Comparison of ENCODE assay signal across 21 cellular contexts in genomic region chr10:52455095-52455494, GRCh38.
A peak's percentile ranks its signal among the peaks of the same experiment; 100 is the strongest.
DNase-seq lines count a peak whose midpoint lies in the region; ATAC-seq and TF ChIP-seq lines count a peak whose summit lies in the region.
"Had no signal": no experiment of that assay in that cellular context is flagged by ENCODE, and none has a peak within 500 bp of the region (broad histone marks: within the 10 kb centered on the region; RNA-seq: fewer than 3 reads in every experiment).

No MANE protein-coding gene starts in this region.

- peaks cover 8 to 9% of the 10 kb centered on the region in 2 experiments for H3K4me1 Mint-ChIP-seq in H9
- no peaks in the 10 kb centered on the region for H3K4me1 Mint-ChIP-seq in stimulated activated memory B cell treated with anti-CD40 and anti-IgM and Interleukin-4, amounts not matched to agents 10 μg/mL and 1 μg/mL and 100 μg/mL, for 72 hours
- H3K4me1 Mint-ChIP-seq: naive thymus-derived CD8-positive, alpha-beta T cell had no signal

- no peaks in the 10 kb centered on the region for H3K27me3 Mint-ChIP-seq in H9 (ENCODE audit: low read depth)
- no peaks in the 10 kb centered on the region for H3K27me3 Mint-ChIP-seq in stimulated activated memory B cell treated with anti-CD40 and anti-IgM and Interleukin-4, amounts not matched to agents 10 μg/mL and 1 μg/mL and 100 μg/mL, for 72 hours
- H3K27me3 Mint-ChIP-seq: naive thymus-derived CD8-positive, alpha-beta T cell had no signal

- H4K8ac ChIP-seq in H9 (replicated peaks; ENCODE audit: insufficient read length, low read depth, low read length): no peak overlapping the region

- H4K20me1 ChIP-seq in H9 (ENCODE audit: control insufficient read depth, insufficient read depth, insufficient read length): no peaks in the 10 kb centered on the region

- in situ Hi-C loops in Panc1 (cut with HindIII; ENCODE audit: low pct_unique_long_range_greater_than_20kb, low sequenced_read_pairs): no loop called here

- H2BK12ac ChIP-seq in H9 (ENCODE audit: insufficient read length, low read depth, low read length): no peak overlapping the region

- intact Hi-C loops in Panc1 (cut with micrococcal nuclease; ENCODE audit: unreplicated experiment): no loop called here

- H3K27ac Mint-ChIP-seq in H9: no peak overlapping the region
- no peak overlapping the region for H3K27ac Mint-ChIP-seq in stimulated activated memory B cell treated with anti-CD40 and anti-IgM and Interleukin-4, amounts not matched to agents 10 μg/mL and 1 μg/mL and 100 μg/mL, for 72 hours
- H3K27ac Mint-ChIP-seq: naive thymus-derived CD8-positive, alpha-beta T cell; progenitor cell of endocrine pancreas had no signal

- H4K91ac ChIP-seq in H9 (ENCODE audit: insufficient read length, low read depth, low read length): no peak overlapping the region

- POLR2A ChIA-PET in Panc1 (lab: Charles Lee): no interaction called here

- H2AFZ ChIP-seq in H9 (ENCODE audit: low read length): peak overlapping the region; percentile 82

- H3K79me2 ChIP-seq in H9 (ENCODE audit: insufficient read depth, low read length): no peaks in the 10 kb centered on the region

- H3K9me3 Mint-ChIP-seq in H9: no peaks in the 10 kb centered on the region
- no peaks in the 10 kb centered on the region for H3K9me3 Mint-ChIP-seq in stimulated activated memory B cell treated with anti-CD40 and anti-IgM and Interleukin-4, amounts not matched to agents 10 μg/mL and 1 μg/mL and 100 μg/mL, for 72 hours

- no peak overlapping the region for H2BK5ac ChIP-seq in H9 (ENCODE audit: insufficient read length, low read length)

- BruUV-seq in Panc1 (replicated peaks; lab: Mats Ljungman, UMichigan): no TSS peak

- CTCF ChIA-PET in Panc1 (lab: Charles Lee): no interaction called here

- no peak overlapping the region for H3K4ac ChIP-seq in H9 (ENCODE audit: low read depth, low read length)

- no peak for DNase-seq in H9
- DNase-seq in Panc1 (ENCODE audit: low read depth, low spot score): no peak
- DNase-seq in epithelial cell of prostate (ENCODE audit: low read depth, low spot score): no peak
- DNase-seq in activated gamma-delta T cell treated with Interleukin-2 at 50 U/mL for 16 hours: no peak
- DNase-seq in AG08396 (ENCODE audit: low spot score): no peak
- DNase-seq: activated effector memory CD4-positive, alpha-beta T cell treated with anti-CD3 and anti-CD28 coated beads, Interleukin-2, amount 50 U/mL, for 16 hours; BE2C; cerebellar nuclear complex; effector CD8-positive, alpha-beta T cell; heart right ventricle; kidney; mesenchymal stem cell; MG63; naive thymus-derived CD8-positive, alpha-beta T cell; NCI-H345; SHP77; T-helper 2 cell had no signal

- H3K14ac ChIP-seq in H9 (ENCODE audit: insufficient read depth, low read length): no peak overlapping the region

- H4K5ac ChIP-seq in H9 (ENCODE audit: insufficient read length, low read depth, low read length): no peak overlapping the region

- H2BK15ac ChIP-seq in H9 (ENCODE audit: low read depth, low read length): no peak overlapping the region

- H3K9ac ChIP-seq in H9 (ENCODE audit: extremely low read depth, insufficient read length, low read length): no peak overlapping the region

- H3K36me3 ChIP-seq in Panc1 (ENCODE audit: control insufficient read depth, insufficient read depth, low read length): no peaks in the 10 kb centered on the region
- H3K36me3 ChIP-seq: BE2C, heart right ventricle, MG63 had no signal

- H2BK120ac ChIP-seq in H9 (ENCODE audit: low read depth, low read length, poor library complexity, severe bottlenecking): no peak overlapping the region

- H2BK20ac ChIP-seq in H9 (ENCODE audit: low read depth, low read length, poor library complexity, severe bottlenecking): no peak overlapping the region

- H3K27me3 ChIP-seq in H9 (ENCODE audit: insufficient read depth, low read length) (no peaks in the 10 kb centered on the region; the same call in 1 of the 2 replicates), Panc1 (ENCODE audit: control insufficient read depth, insufficient read depth, low read length) (no peaks in the 10 kb centered on the region)
- H3K27me3 ChIP-seq: BE2C, heart right ventricle, MG63 had no signal

- no peaks in the 10 kb centered on the region for H3K23me2 ChIP-seq in H9 (ENCODE audit: insufficient read length, low read depth, low read length, poor library complexity, severe bottlenecking)

- H2AK5ac ChIP-seq in H9 (ENCODE audit: insufficient read length, low read length): no peak overlapping the region

- no peaks in the 10 kb centered on the region for H3K9me3 ChIP-seq in H9 (ENCODE audit: control insufficient read depth, low read depth, low read length)
- H3K9me3 ChIP-seq in Panc1 (ENCODE audit: control insufficient read depth, insufficient read depth, low read depth, low read length): peaks cover 46% of the 10 kb centered on the region; the same call in 1 of the 2 replicates
- H3K9me3 ChIP-seq: BE2C, heart right ventricle had no signal

- no peak overlapping the region for H3K27ac ChIP-seq in H9 (ENCODE audit: insufficient read length, low read depth, low read length)
- peak overlapping the region; percentile 98 for H3K27ac ChIP-seq in Panc1 (ENCODE audit: low read length)
- H3K27ac ChIP-seq in epithelial cell of prostate: peak overlapping the region; percentile 97
- H3K27ac ChIP-seq: heart right ventricle had no signal

- H3K23ac ChIP-seq in H9 (ENCODE audit: insufficient read length, low read depth, low read length): no peak overlapping the region

- no peaks in the 10 kb centered on the region for H3K79me1 ChIP-seq in H9 (ENCODE audit: insufficient read depth, low read depth, low read length, poor library complexity, severe bottlenecking)

- H3K4me1 ChIP-seq in H9 (ENCODE audit: insufficient read depth, low read length) (peaks cover 3% of the 10 kb centered on the region; the same call in 1 of the 2 replicates), Panc1 (ENCODE audit: control insufficient read depth, insufficient read depth, low read length) (no peaks in the 10 kb centered on the region)
- H3K4me1 ChIP-seq: heart right ventricle had no signal

- WGBS in H9 (ENCODE audit: extremely low coverage, insufficient read length, low lambda C conversion rate): no CpG with 5 or more reads among the region's 3 CpGs

- no peaks in the 10 kb centered on the region for H3K36me3 Mint-ChIP-seq in H9 (ENCODE audit: insufficient read depth in 1 of 3, low read depth in 3 of 3)
- H3K36me3 Mint-ChIP-seq in stimulated activated memory B cell treated with anti-CD40 and anti-IgM and Interleukin-4, amounts not matched to agents 10 μg/mL and 1 μg/mL and 100 μg/mL, for 72 hours: no peaks in the 10 kb centered on the region
- H3K36me3 Mint-ChIP-seq: naive thymus-derived CD8-positive, alpha-beta T cell had no signal

- H3T11ph ChIP-seq in H9 (ENCODE audit: low read length): no peak overlapping the region

- no peak overlapping the region for H3K4me3 ChIP-seq in Panc1 (ENCODE audit: low read depth in 2 of 2, low read length in 2 of 2)
- H3K4me3 ChIP-seq: heart right ventricle, MG63 had no signal

- no peak overlapping the region for H3K4me2 ChIP-seq in H9 (ENCODE audit: insufficient read depth, insufficient read length, low read length)

- ATAC-seq in Panc1 (peak; percentile 49), GM19023 (IDR thresholded peaks at IDR 0.05; ENCODE audit: unreplicated experiment) (no peak)
- ATAC-seq in stimulated activated memory B cell treated with anti-CD40 and anti-IgM and Interleukin-4, amounts not matched to agents 10 μg/mL and 1 μg/mL and 100 μg/mL, for 72 hours: peak; percentile 47
- ATAC-seq: activated CD4-positive, CD25-positive, alpha-beta regulatory T cell treated with anti-CD3 and anti-CD28 coated beads, Interleukin-2, amount 50 U/mL, for 24 hours; heart right ventricle; naive thymus-derived CD8-positive, alpha-beta T cell had no signal

- no peak overlapping the region for H3K18ac ChIP-seq in H9 (ENCODE audit: insufficient read length, low read depth, low read length)

- TF ChIP-seq CTCF in H9 (conservative IDR thresholded peaks at IDR 0.05): no peak
- TF ChIP-seq CTCF in Panc1 (IDR thresholded peaks at IDR 0.05): no peak

- H3K56ac ChIP-seq in H9 (ENCODE audit: insufficient read length, low read depth, low read length): no peak overlapping the region

- H3K4me3 Mint-ChIP-seq in H9: no peak overlapping the region
- H3K4me3 Mint-ChIP-seq in stimulated activated memory B cell treated with anti-CD40 and anti-IgM and Interleukin-4, amounts not matched to agents 10 μg/mL and 1 μg/mL and 100 μg/mL, for 72 hours: no peak overlapping the region
- H3K4me3 Mint-ChIP-seq: naive thymus-derived CD8-positive, alpha-beta T cell had no signal
